ENCODE assay signal across 17 cellular contexts in genomic region chr16:78884199-78884598, GRCh38.
A peak's percentile ranks its signal among the peaks of the same experiment; 100 is the strongest.
DNase-seq lines count a peak whose midpoint lies in the region; ATAC-seq lines count a peak whose summit lies in the region.
"Had no signal": no experiment of that assay in that cellular context is flagged by ENCODE, and none has a peak within 500 bp of the region (broad histone marks: within the 10 kb centered on the region; RNA-seq: fewer than 3 reads in every experiment).

No MANE protein-coding gene starts in this region.

- peak; percentile 55 to 65 for ATAC-seq in activated CD4-positive, CD25-positive, alpha-beta regulatory T cell treated with anti-CD3 and anti-CD28 coated beads, Interleukin-2, amount 50 U/mL, for 24 hours
- peak; percentile 58 for ATAC-seq in activated T-helper 17 cell treated with anti-CD3 and anti-CD28 coated beads, Interleukin-2, amount 50 U/mL, for 72 hours (replicated peaks)
- ATAC-seq in stimulated activated effector memory CD8-positive, alpha-beta T cell treated with anti-CD3 and anti-CD28 coated beads, Interleukin-12 subunit alpha, Interleukin-12 subunit beta, amount 100 ng/mL, for 72 hours, result peak; percentile 77
- ATAC-seq in HG03457 (IDR thresholded peaks at IDR 0.05; ENCODE audit: unreplicated experiment), result no peak
- ATAC-seq: GM12878, HepG2 had no signal

- no peaks in the 10 kb centered on the region for H3K36me3 Mint-ChIP-seq in activated T-helper 17 cell treated with anti-CD3 and anti-CD28 coated beads, Interleukin-2, amount 50 U/mL, for 72 hours (ENCODE audit: low read depth)
- H3K36me3 Mint-ChIP-seq in stimulated activated effector memory CD8-positive, alpha-beta T cell treated with anti-CD3 and anti-CD28 coated beads, Interleukin-12 subunit alpha, Interleukin-12 subunit beta, amount 100 ng/mL, for 72 hours, result no peaks in the 10 kb centered on the region
- H3K36me3 Mint-ChIP-seq: CD14-positive monocyte; CD4-positive, alpha-beta memory T cell had no signal

- no peaks in the 10 kb centered on the region for H3K9me3 Mint-ChIP-seq in activated T-helper 17 cell treated with anti-CD3 and anti-CD28 coated beads, Interleukin-2, amount 50 U/mL, for 72 hours
- H3K9me3 Mint-ChIP-seq in stimulated activated effector memory CD8-positive, alpha-beta T cell treated with anti-CD3 and anti-CD28 coated beads, Interleukin-12 subunit alpha, Interleukin-12 subunit beta, amount 100 ng/mL, for 72 hours, result no peaks in the 10 kb centered on the region
- H3K9me3 Mint-ChIP-seq: H9 had no signal

- peak overlapping the region; percentile 7 for H3K27ac Mint-ChIP-seq in activated T-helper 17 cell treated with anti-CD3 and anti-CD28 coated beads, Interleukin-2, amount 50 U/mL, for 72 hours
- H3K27ac Mint-ChIP-seq in stimulated activated effector memory CD8-positive, alpha-beta T cell treated with anti-CD3 and anti-CD28 coated beads, Interleukin-12 subunit alpha, Interleukin-12 subunit beta, amount 100 ng/mL, for 72 hours, result no peak overlapping the region
- H3K27ac Mint-ChIP-seq: CD4-positive, alpha-beta memory T cell had no signal

- no peaks in the 10 kb centered on the region for H3K27me3 Mint-ChIP-seq in activated T-helper 17 cell treated with anti-CD3 and anti-CD28 coated beads, Interleukin-2, amount 50 U/mL, for 72 hours
- H3K27me3 Mint-ChIP-seq: CD4-positive, alpha-beta memory T cell had no signal

- peak overlapping the region; percentile 7 for H3K4me3 Mint-ChIP-seq in activated T-helper 17 cell treated with anti-CD3 and anti-CD28 coated beads, Interleukin-2, amount 50 U/mL, for 72 hours
- no peak overlapping the region for H3K4me3 Mint-ChIP-seq in stimulated activated effector memory CD8-positive, alpha-beta T cell treated with anti-CD3 and anti-CD28 coated beads, Interleukin-12 subunit alpha, Interleukin-12 subunit beta, amount 100 ng/mL, for 72 hours
- H3K4me3 Mint-ChIP-seq: CD14-positive monocyte; CD4-positive, alpha-beta memory T cell; H9 had no signal

- no peak overlapping the region for H3K27ac ChIP-seq in epithelial cell of prostate
- H3K27ac ChIP-seq: BLaER1 had no signal

- H3K4me1 Mint-ChIP-seq in activated T-helper 17 cell treated with anti-CD3 and anti-CD28 coated beads, Interleukin-2, amount 50 U/mL, for 72 hours, result peaks cover 13% of the 10 kb centered on the region
- H3K4me1 Mint-ChIP-seq in stimulated activated effector memory CD8-positive, alpha-beta T cell treated with anti-CD3 and anti-CD28 coated beads, Interleukin-12 subunit alpha, Interleukin-12 subunit beta, amount 100 ng/mL, for 72 hours, result peaks cover 29% of the 10 kb centered on the region

- DNase-seq in activated CD4-positive, CD25-positive, alpha-beta regulatory T cell treated with anti-CD3 and anti-CD28 coated beads, Interleukin-2, amount 50 U/mL, for 72 hours, result no peak
- DNase-seq in epithelial cell of prostate (ENCODE audit: low read depth, low spot score), result peak; percentile 8
- DNase-seq in stimulated activated effector memory CD8-positive, alpha-beta T cell treated with anti-CD3 and anti-CD28 coated beads, Interleukin-12 subunit alpha, Interleukin-12 subunit beta, amount 100 ng/mL, for 72 hours (ENCODE audit: low spot score in 2 of 2), result no peak
- no peak for DNase-seq in amniotic stem cell (lab: John Stamatoyannopoulos, UW)
- DNase-seq: 8988T; CD4-positive, alpha-beta memory T cell; DND-41; EL; GOT3; H9 had no signal
